8 cellular contexts compared by ENCODE assay signal in genomic region chr12:116525418-116526001, GRCh38.
A peak's percentile ranks its signal among the peaks of the same experiment; 100 is the strongest.
DNase-seq lines count a peak whose midpoint lies in the region; ATAC-seq lines count a peak whose summit lies in the region.

No MANE protein-coding gene starts in this region.

- no peaks in the 10 kb centered on the region for H3K36me3 ChIP-seq in muscle layer of colon (ENCODE audit: insufficient read depth, low read length)

- no peak overlapping the region for H3K9ac ChIP-seq in muscle layer of colon (ENCODE audit: low read length)

- H3K4me3 ChIP-seq in muscle layer of colon (ENCODE audit: low read depth in 1 of 2, low read length in 2 of 2) = peak overlapping the region in 1 of 2 donors; percentile 46

- H3K9me3 ChIP-seq in muscle layer of colon (ENCODE audit: low read length) = no peaks in the 10 kb centered on the region

- ATAC-seq in GM21515 (IDR thresholded peaks at IDR 0.05; ENCODE audit: unreplicated experiment) = no peak
- no peak for ATAC-seq in HG02981 (IDR thresholded peaks at IDR 0.05; ENCODE audit: unreplicated experiment)

- no peaks in the 10 kb centered on the region for H3K27me3 ChIP-seq in muscle layer of colon (ENCODE audit: control insufficient read depth in 1 of 2, insufficient read depth in 2 of 2, low read length in 2 of 2)

- H3K27ac ChIP-seq in epithelial cell of prostate (peak overlapping the region; percentile 82), muscle layer of colon (ENCODE audit: low read depth, low read length) (peak overlapping the region; percentile 79)

- peak; percentile 46 for DNase-seq in 8988T
- DNase-seq in LoVo (ENCODE audit: low spot score) = peak; percentile 71
- DNase-seq in epithelial cell of prostate (ENCODE audit: low read depth, low spot score) = peak; percentile 49
- DNase-seq in activated CD4-positive, alpha-beta T cell treated with anti-CD3 and anti-CD28 coated beads for 4 hours = no peak
- no peak for DNase-seq in activated CD4-positive, CD25-positive, alpha-beta regulatory T cell (lab: John Stamatoyannopoulos, UW)

- H3K4me1 ChIP-seq in muscle layer of colon (ENCODE audit: insufficient read depth, low read length) = peaks cover 40% of the 10 kb centered on the region

Comparison
In these comparisons a context has a peak if more than half of its experiments do, and no peak if none do; other contexts are left out.
1. DNase-seq: peak in 8988T (single experiment), LoVo (single experiment) and epithelial cell of prostate (single experiment); none in activated CD4-positive, alpha-beta T cell treated with anti-CD3 and anti-CD28 coated beads for 4 hours (0 of 2) and activated CD4-positive, CD25-positive, alpha-beta regulatory T cell (0 of 4).